ENCODE assay signal across 7 cellular contexts in the genomic region with DNA sequence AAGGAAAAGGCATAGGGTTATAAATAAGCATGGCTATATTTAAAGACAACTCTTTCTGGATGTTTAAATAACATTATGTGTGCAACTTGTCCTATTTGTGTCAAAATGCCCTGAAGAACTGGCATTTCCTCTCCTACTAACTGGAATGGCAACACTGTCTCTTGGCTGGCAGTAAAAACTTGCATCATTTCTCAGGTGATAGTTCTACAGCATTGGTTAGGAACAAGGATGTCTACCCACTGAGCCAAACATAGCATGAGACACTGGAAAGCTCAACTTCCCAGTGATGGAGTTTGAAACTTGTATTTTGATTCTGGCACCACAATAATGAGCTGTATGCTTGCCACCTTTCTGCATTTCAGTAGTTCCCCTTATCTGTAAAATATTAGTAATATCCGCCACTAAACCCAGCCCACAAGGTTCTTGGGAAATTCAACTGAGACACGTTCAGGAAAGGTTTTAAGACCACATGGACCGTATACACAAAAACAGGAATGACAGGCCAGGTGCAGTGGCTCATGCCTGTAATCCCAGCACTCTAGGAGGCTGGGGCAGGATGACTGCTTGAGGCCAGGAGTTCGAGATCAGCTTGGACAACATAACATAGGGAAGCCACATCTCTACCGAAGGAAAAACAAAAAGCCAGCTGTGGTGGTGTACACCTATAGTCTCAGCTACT. TPM values are rescaled to one million over a fixed set of nuclear protein-coding genes. Genes with fewer than 3 reads are reported as not detected.
DNase-seq lines count a peak whose midpoint lies in the region; ATAC-seq, FAIRE-seq and TF ChIP-seq lines count a peak whose summit lies in the region.

No MANE protein-coding gene starts in this region.

- H3K79me2 ChIP-seq in keratinocyte (ENCODE audit: control insufficient read depth, insufficient read depth, low read length) = peaks cover 57% of the 10 kb centered on the region

- H3K9me3 Mint-ChIP-seq in stimulated activated naive CD8-positive, alpha-beta T cell treated with anti-CD3 and anti-CD28 coated beads, Interleukin-15, amount 100 ng/mL, for 72 hours = no peaks in the 10 kb centered on the region

- H3K4me1 ChIP-seq in HUES64 (ENCODE audit: insufficient read depth, low read length) = peaks cover 24% of the 10 kb centered on the region; the same call in 1 of the 2 replicates
- H3K4me1 ChIP-seq in adipocyte (ENCODE audit: control insufficient read depth, insufficient read depth, low read length) = peaks cover 62% of the 10 kb centered on the region
- H3K4me1 ChIP-seq in keratinocyte (ENCODE audit: control insufficient read depth, extremely low read depth, insufficient read depth, low read length) = peaks cover 56% of the 10 kb centered on the region

- TF ChIP-seq CTCF in keratinocyte (optimal IDR thresholded peaks at IDR 0.05 in 1 of 3, IDR thresholded peaks at IDR 0.05 in 1 of 3, conservative IDR thresholded peaks at IDR 0.05 in 1 of 3; ENCODE audit: extremely low read depth in 1 of 3, insufficient read depth in 2 of 3, low read length in 3 of 3) = no peak
- TF ChIP-seq CTCF in GM13976 (IDR thresholded peaks at IDR 0.05; ENCODE audit: borderline replicate concordance, control extremely low read depth, extremely low read depth, insufficient read depth, missing control alignments) = no peak

- H3K9me3 ChIP-seq in HUES64 (ENCODE audit: insufficient read depth, low read depth, low read length) = no peaks in the 10 kb centered on the region
- no peaks in the 10 kb centered on the region for H3K9me3 ChIP-seq in adipocyte (ENCODE audit: control insufficient read depth, low read length)
- no peaks in the 10 kb centered on the region for H3K9me3 ChIP-seq in keratinocyte (ENCODE audit: control insufficient read depth, low read depth, low read length)

- H3K9me1 ChIP-seq in keratinocyte (ENCODE audit: control insufficient read depth, extremely low read depth, insufficient read depth, low read length) = no peaks in the 10 kb centered on the region

- H3K27ac ChIP-seq in HUES64 (ENCODE audit: low read depth, low read length) (no peak overlapping the region), keratinocyte (ENCODE audit: control insufficient read depth, insufficient read depth, low read length) (peak overlapping the region; percentile 95)

- peak overlapping the region; percentile 87 to 88 for H3K27ac Mint-ChIP-seq in stimulated activated naive CD8-positive, alpha-beta T cell treated with anti-CD3 and anti-CD28 coated beads, Interleukin-15, amount 100 ng/mL, for 72 hours

- H3K27me3 ChIP-seq in HUES64 (ENCODE audit: insufficient read depth, low read length) (no peaks in the 10 kb centered on the region), adipocyte (replicated peaks; ENCODE audit: control insufficient read depth, insufficient read depth, low read length) (no peaks in the 10 kb centered on the region), keratinocyte (ENCODE audit: control insufficient read depth, extremely low read depth, insufficient read depth, low read length) (no peaks in the 10 kb centered on the region)

- H3K4me3 ChIP-seq in HUES64 (ENCODE audit: low read length) = peak overlapping the region; percentile 81; the same call in 1 of the 2 replicates
- H3K4me3 ChIP-seq in adipocyte (ENCODE audit: low read length) = peak overlapping the region; percentile 97
- H3K4me3 ChIP-seq in keratinocyte (ENCODE audit: control insufficient read depth in 2 of 3, extremely low read depth in 1 of 3, insufficient read depth in 2 of 3, low read depth in 1 of 3, low read length in 3 of 3) = peak overlapping the region; percentile 3 to 100 (median 100)

- intact Hi-C loops in left colon (cut with DNase I, micrococcal nuclease) = loop anchor here in 1 of 2 donors (10.0 kb wide), 2 partner anchors 93 to 213 kb away; no protein-coding TSS in a partner anchor

- ATAC-seq in stimulated activated naive CD8-positive, alpha-beta T cell treated with anti-CD3 and anti-CD28 coated beads, Interleukin-15, amount 100 ng/mL, for 72 hours = no peak
- no peak for ATAC-seq in left colon
- ATAC-seq in HG02870 (IDR thresholded peaks at IDR 0.05; ENCODE audit: unreplicated experiment) = no peak

- in situ Hi-C loops in GM13976 (cut with MboI; ENCODE audit: low sequenced_read_pairs, unreplicated experiment) = loop anchor here (25.0 kb wide), 1 partner anchor 205 kb away; no protein-coding TSS in a partner anchor

- peak overlapping the region; percentile 90 for H3K4me2 ChIP-seq in keratinocyte (ENCODE audit: control insufficient read depth, extremely low read depth, insufficient read depth, low read depth, low read length)

- peak overlapping the region; percentile 97 to 98 for H3K4me3 Mint-ChIP-seq in stimulated activated naive CD8-positive, alpha-beta T cell treated with anti-CD3 and anti-CD28 coated beads, Interleukin-15, amount 100 ng/mL, for 72 hours

- no peak overlapping the region for H2AFZ ChIP-seq in keratinocyte (ENCODE audit: control insufficient read depth, low read length)

- H3K36me3 ChIP-seq in HUES64 (ENCODE audit: insufficient read depth, low read length) = peaks cover 87% of the 10 kb centered on the region
- H3K36me3 ChIP-seq in adipocyte (ENCODE audit: control insufficient read depth, insufficient read depth, low read length, severe bottlenecking) = peaks cover 87% of the 10 kb centered on the region
- peaks cover 34 to 69% of the 10 kb centered on the region in 2 experiments for H3K36me3 ChIP-seq in keratinocyte (ENCODE audit: control insufficient read depth in 2 of 2, extremely low read depth in 1 of 2, insufficient read depth in 2 of 2, low read length in 2 of 2)

- H3K9ac ChIP-seq in HUES64 (ENCODE audit: low read depth, low read length) (no peak overlapping the region), adipocyte (ENCODE audit: low read length) (peak overlapping the region; percentile 99), keratinocyte (ENCODE audit: control insufficient read depth, extremely low read depth, insufficient read depth, low read length) (peak overlapping the region; percentile 93)

- peaks cover 49% of the 10 kb centered on the region for H4K20me1 ChIP-seq in keratinocyte (ENCODE audit: control insufficient read depth, extremely low read depth, insufficient read depth, low read length)

- DNase-seq in adipocyte (ENCODE audit: low read depth) = peak; percentile 14
- no peak for DNase-seq in keratinocyte (ENCODE audit: low read depth, low spot score)
- DNase-seq in stimulated activated naive CD8-positive, alpha-beta T cell treated with anti-CD3 and anti-CD28 coated beads, Interleukin-15, amount 100 ng/mL, for 72 hours = no peak
- no peak for DNase-seq in left colon
- no peak for DNase-seq in GM13976 (ENCODE audit: low spot score)

- H3K4me1 Mint-ChIP-seq in stimulated activated naive CD8-positive, alpha-beta T cell treated with anti-CD3 and anti-CD28 coated beads, Interleukin-15, amount 100 ng/mL, for 72 hours = peaks cover 87% of the 10 kb centered on the region

- dilution Hi-C loops in keratinocyte (cut with MboI; ENCODE audit: extremely low pct_ligation_motif_present, low sequenced_read_pairs) = no loop called here

- FAIRE-seq in keratinocyte (lab: Jason Lieb, UNC) = peak; percentile 46

- 92% methylated on average over 5 of the region's 5 CpGs for WGBS in HUES64

- H3K27me3 Mint-ChIP-seq in stimulated activated naive CD8-positive, alpha-beta T cell treated with anti-CD3 and anti-CD28 coated beads, Interleukin-15, amount 100 ng/mL, for 72 hours = no peaks in the 10 kb centered on the region

RNA-seq across cellular contexts. Expression of gene SLC38A2, which starts 5.1 kb away (rescaled TPM):
- 197 TPM for polyA plus RNA-seq in HUES64 (2013, experiment 1 of 2)
- polyA plus RNA-seq in HUES64 (2013, experiment 2 of 2) = 203 TPM
- polyA plus RNA-seq in keratinocyte = 213 to 577 TPM (median 375 TPM) in 3 replicates
- polyA plus RNA-seq in keratinocyte (2011; ENCODE audit: low read depth) = 528 TPM
- polyA plus RNA-seq in keratinocyte (2011; cell fraction: cytosol; rRNA removed) = 64.1 and 143 TPM in 2 replicates
- 720 and 1,040 TPM in 2 replicates for polyA plus RNA-seq in keratinocyte (2011; cell fraction: nucleus; rRNA removed)
- 229 and 376 TPM in 2 replicates for polyA plus RNA-seq in keratinocyte (2012; ENCODE audit: low replicate concordance)
- polyA minus RNA-seq in keratinocyte = 238 to 790 TPM (median 512 TPM) in 3 replicates
- 139 TPM for polyA minus RNA-seq in keratinocyte (2011; cell fraction: cytosol; rRNA and poly(A)+ RNA removed)
- polyA minus RNA-seq in keratinocyte (2011; cell fraction: nucleus; rRNA and poly(A)+ RNA removed) = 1,093 and 1,815 TPM in 2 replicates
- 100 to 1,000 TPM; 128 to 220 TPM for total RNA-seq in left colon
